In the genomic region with DNA sequence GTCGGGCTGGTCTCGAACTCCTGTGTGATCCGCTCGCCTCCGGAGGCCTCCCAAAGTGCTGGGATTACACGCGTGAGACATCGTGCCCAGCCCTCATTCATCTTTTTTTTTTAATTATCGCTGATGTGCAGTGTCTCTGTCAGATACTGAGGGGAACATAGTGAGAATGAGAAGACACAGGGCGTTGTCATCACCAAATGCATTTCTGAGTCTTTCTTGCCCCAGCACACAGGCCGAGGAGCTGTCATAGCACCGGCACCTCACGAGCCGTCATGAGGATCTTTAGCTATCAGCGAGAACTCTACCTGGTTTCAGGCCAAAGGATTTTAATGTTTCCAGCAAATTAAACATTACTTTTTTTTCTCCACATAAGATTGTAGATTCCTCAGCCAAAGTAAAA, we compare ENCODE assay signal across 35 cellular contexts.
"Had no signal": no experiment of that assay in that cellular context is flagged by ENCODE, and none has a peak within 500 bp of the region (broad histone marks: within the 10 kb centered on the region; RNA-seq: fewer than 3 reads in every experiment).

No MANE protein-coding gene starts in this region.

- H3K27me3 ChIP-seq: MG63 had no signal

- H3K9me3 ChIP-seq: MG63 had no signal

- DNase-seq: Karpas-422, Kasumi-1, KBM-7, KG1, MG63, MM.1S, MV-4-11, NCI-H1048, NCI-H1092, NCI-H1092 treated with DMSO at 0.1 percent for 48 hours, NCI-H1105, NCI-H1105 treated with DMSO at 0.1 percent for 48 hours, NCI-H1417, NCI-H1417 treated with DMSO at 0.1 percent for 48 hours, NCI-H1436, NCI-H1436 treated with DMSO at 0.1 percent for 48 hours, NCI-H146, NCI-H1694, NCI-H1694 treated with DMSO at 0.1 percent for 48 hours, NCI-H187, NCI-H187 treated with DMSO at 0.1 percent for 48 hours, NCI-H1930, NCI-H2029, NCI-H2029 treated with DMSO at 0.1 percent for 48 hours, NCI-H2081, NCI-H2081 treated with DMSO at 0.1 percent for 48 hours, NCI-H2107, NCI-H2171, NCI-H2171 treated with DMSO at 0.1 percent for 48 hours, NCI-H2227 treated with DMSO at 0.1 percent for 48 hours, NCI-H226, NCI-H345, NCI-H446, NCI-H446 treated with DMSO at 0.1 percent for 48 hours had no signal

- H3K36me3 ChIP-seq: MG63 had no signal

- H3K4me2 ChIP-seq: KMS-11 had no signal

- H3K9ac ChIP-seq: KMS-11 had no signal

- H3K4me3 ChIP-seq: MG63 had no signal

- H3K27ac ChIP-seq: KMS-11 had no signal
